8 cellular contexts compared by ENCODE assay signal in genomic region chr12:88035271-88035906, GRCh38. TPM values are rescaled to one million over a fixed set of nuclear protein-coding genes. Genes with fewer than 3 reads are reported as not detected.
A peak's percentile ranks its signal among the peaks of the same experiment; 100 is the strongest.
DNase-seq lines count a peak whose midpoint lies in the region; ATAC-seq, FAIRE-seq and TF ChIP-seq lines count a peak whose summit lies in the region.

No MANE protein-coding gene starts in this region.

- H3K27ac Mint-ChIP-seq in activated T-helper 1 cell treated with anti-CD3 and anti-CD28 coated beads, Interleukin-12 subunit alpha, Interleukin-12 subunit beta, Interleukin-2, Interleukin-4 antibody, amounts not matched to agents 30 ng/mL and 10 ng/mL and 1 ng/mL, durations not matched to agents 14 hours and 24 hours and 36 hours, result peak overlapping the region; percentile 96
- H3K27ac Mint-ChIP-seq in natural killer cell, result peak overlapping the region; percentile 86 to 93

- H2AFZ ChIP-seq in GM23248 (peak overlapping the region; percentile 88), Karpas-422 (ENCODE audit: low read length) (peak overlapping the region; percentile 92)

- peak overlapping the region; percentile 77 for H3K9ac ChIP-seq in GM23248
- H3K9ac ChIP-seq in Karpas-422 (ENCODE audit: low read length), result peak overlapping the region; percentile 91

- H3K4me3 Mint-ChIP-seq in activated T-helper 1 cell treated with anti-CD3 and anti-CD28 coated beads, Interleukin-12 subunit alpha, Interleukin-12 subunit beta, Interleukin-2, Interleukin-4 antibody, amounts not matched to agents 30 ng/mL and 10 ng/mL and 1 ng/mL, durations not matched to agents 14 hours and 24 hours and 36 hours, result peak overlapping the region; percentile 98
- peak overlapping the region; percentile 97 for H3K4me3 Mint-ChIP-seq in natural killer cell

- peak overlapping the region; percentile 12; the same call in 1 of the 2 replicates for H3K27ac ChIP-seq in DOHH2 (ENCODE audit: low read depth, low read length)
- H3K27ac ChIP-seq in GM23248, result peak overlapping the region; percentile 46
- 0 out of 2 replicates have a peak overlapping the region, but pooled peaks have one; percentile 12 for H3K27ac ChIP-seq in Karpas-422 (ENCODE audit: low read length)

- ATAC-seq in natural killer cell, result peak; percentile 98 to 99 (median 98)

- H3K9me2 ChIP-seq in DOHH2 (replicated peaks; ENCODE audit: control insufficient read depth, low read length) (no peaks in the 10 kb centered on the region), GM23248 (ENCODE audit: insufficient read depth) (no peaks in the 10 kb centered on the region), Karpas-422 (replicated peaks; ENCODE audit: insufficient read depth, low read length) (peaks cover 6% of the 10 kb centered on the region; the same call in 1 of the 2 replicates)

- peaks cover 55% of the 10 kb centered on the region for H3K4me1 Mint-ChIP-seq in activated T-helper 1 cell treated with anti-CD3 and anti-CD28 coated beads, Interleukin-12 subunit alpha, Interleukin-12 subunit beta, Interleukin-2, Interleukin-4 antibody, amounts not matched to agents 30 ng/mL and 10 ng/mL and 1 ng/mL, durations not matched to agents 14 hours and 24 hours and 36 hours (ENCODE audit: low read depth)
- H3K4me1 Mint-ChIP-seq in natural killer cell, result peaks cover 32 to 50% of the 10 kb centered on the region in 2 donors

- H3K4me2 ChIP-seq in DOHH2 (ENCODE audit: low read length) (peak overlapping the region; percentile 74), GM23248 (ENCODE audit: unreplicated experiment) (peak overlapping the region; percentile 93), Karpas-422 (ENCODE audit: low read depth, low read length, poor library complexity, severe bottlenecking) (peak overlapping the region; percentile 79)

- H3K27me3 ChIP-seq in DOHH2 (ENCODE audit: control insufficient read depth, low read length), result no peaks in the 10 kb centered on the region
- H3K27me3 ChIP-seq in GM23248 (replicated peaks; ENCODE audit: insufficient read depth), result no peaks in the 10 kb centered on the region
- no peaks in the 10 kb centered on the region for H3K27me3 ChIP-seq in Karpas-422 (ENCODE audit: low read length)

- H3F3A ChIP-seq in DOHH2 (ENCODE audit: control insufficient read depth, insufficient read depth) (no peaks in the 10 kb centered on the region), GM23248 (ENCODE audit: insufficient read depth) (peaks cover 13% of the 10 kb centered on the region)

- H3K4me1 ChIP-seq in DOHH2 (ENCODE audit: control insufficient read depth, low read length) (peaks cover 27% of the 10 kb centered on the region), GM23248 (ENCODE audit: insufficient read depth) (peaks cover 13% of the 10 kb centered on the region), Karpas-422 (ENCODE audit: low read length) (peaks cover 35% of the 10 kb centered on the region)

- no peak for TF ChIP-seq CTCF in DOHH2 (IDR thresholded peaks at IDR 0.05; ENCODE audit: low read depth, low read length, poor library complexity, severe bottlenecking)
- no peak for TF ChIP-seq CTCF in natural killer cell (IDR thresholded peaks at IDR 0.05)

- H4K20me1 ChIP-seq in DOHH2 (ENCODE audit: control insufficient read depth, insufficient read depth, low read depth, low read length) (peaks cover 16% of the 10 kb centered on the region), GM23248 (ENCODE audit: insufficient read depth) (no peaks in the 10 kb centered on the region), Karpas-422 (ENCODE audit: insufficient read depth, low read depth, low read length) (no peaks in the 10 kb centered on the region; the same call in 1 of the 2 replicates)

- 1% methylated on average over 51 to 54 of the region's 54 CpGs for WGBS in GM23248 (ENCODE audit: low coverage in 1 of 2, low lambda C conversion rate in 2 of 2, missing lambda C conversion rate in 2 of 2), 2 experiments

- peaks cover 30% of the 10 kb centered on the region for H3K36me3 ChIP-seq in DOHH2 (ENCODE audit: control insufficient read depth, low read length)
- H3K36me3 ChIP-seq in GM23248 (ENCODE audit: low read depth), result no peaks in the 10 kb centered on the region
- peaks cover 26% of the 10 kb centered on the region for H3K36me3 ChIP-seq in Karpas-422 (ENCODE audit: insufficient read depth, low read length)

- H3K27me3 Mint-ChIP-seq in activated T-helper 1 cell treated with anti-CD3 and anti-CD28 coated beads, Interleukin-12 subunit alpha, Interleukin-12 subunit beta, Interleukin-2, Interleukin-4 antibody, amounts not matched to agents 30 ng/mL and 10 ng/mL and 1 ng/mL, durations not matched to agents 14 hours and 24 hours and 36 hours (ENCODE audit: insufficient read depth), result no peaks in the 10 kb centered on the region
- H3K27me3 Mint-ChIP-seq in natural killer cell (ENCODE audit: low read depth in 2 of 2), result no peaks in the 10 kb centered on the region

- H3K9me3 Mint-ChIP-seq in activated T-helper 1 cell treated with anti-CD3 and anti-CD28 coated beads, Interleukin-12 subunit alpha, Interleukin-12 subunit beta, Interleukin-2, Interleukin-4 antibody, amounts not matched to agents 30 ng/mL and 10 ng/mL and 1 ng/mL, durations not matched to agents 14 hours and 24 hours and 36 hours, result no peaks in the 10 kb centered on the region
- H3K9me3 Mint-ChIP-seq in natural killer cell, result no peaks in the 10 kb centered on the region

- peaks cover 15% of the 10 kb centered on the region for H3K36me3 Mint-ChIP-seq in activated T-helper 1 cell treated with anti-CD3 and anti-CD28 coated beads, Interleukin-12 subunit alpha, Interleukin-12 subunit beta, Interleukin-2, Interleukin-4 antibody, amounts not matched to agents 30 ng/mL and 10 ng/mL and 1 ng/mL, durations not matched to agents 14 hours and 24 hours and 36 hours (ENCODE audit: low read depth)
- no peaks in the 10 kb centered on the region for H3K36me3 Mint-ChIP-seq in natural killer cell

- intact Hi-C loops in activated T-helper 1 cell treated with anti-CD3 and anti-CD28 coated beads, Interleukin-12 subunit alpha, Interleukin-12 subunit beta, Interleukin-2, Interleukin-4 antibody, amounts not matched to agents 30 ng/mL and 10 ng/mL and 1 ng/mL, durations not matched to agents 14 hours and 24 hours and 36 hours (cut with micrococcal nuclease), result loop anchor here (1.0 to 5.0 kb wide), 6 partner anchors 107 to 1673 kb away; partner anchors contain the start of genes ATP2B1, CEP290, POC1B and TMTC3
- intact Hi-C loops in natural killer cell (cut with micrococcal nuclease), result loop anchor here (1.0 kb wide), 1 partner anchor 107 kb away; the partner anchor contains the start of genes CEP290 and TMTC3

- DNase-seq in GM23248 (peak; percentile 96), Karpas-422 (peak; percentile 96), RCC 7860 (ENCODE audit: low spot score) (peak; percentile 64), fibroblast of peridontal ligament (ENCODE audit: extremely low read depth) (peak; percentile 78), natural killer cell (peak; percentile 76)
- peak; percentile 84 for DNase-seq in activated T-helper 1 cell treated with anti-CD3 and anti-CD28 coated beads, Interleukin-12 subunit alpha, Interleukin-12 subunit beta, Interleukin-2, Interleukin-4 antibody, amounts not matched to agents 30 ng/mL and 10 ng/mL and 1 ng/mL, durations not matched to agents 14 hours and 24 hours and 36 hours (ENCODE audit: low spot score)
- peak; percentile 75 to 88 (median 82) for DNase-seq in stimulated activated naive CD4-positive, alpha-beta T cell (lab: John Stamatoyannopoulos, UW)

- H3K79me2 ChIP-seq in DOHH2 (ENCODE audit: control insufficient read depth, low read length) (peaks cover 50% of the 10 kb centered on the region), GM23248 (ENCODE audit: insufficient read depth) (peaks cover 49% of the 10 kb centered on the region), Karpas-422 (ENCODE audit: low read length) (peaks cover 50% of the 10 kb centered on the region)

- in situ Hi-C loops in GM23248 (cut with MboI), result no loop called here

- H3K4me3 ChIP-seq in DOHH2 (ENCODE audit: low read length) (peak overlapping the region; percentile 95), GM23248 (peak overlapping the region; percentile 82), Karpas-422 (ENCODE audit: low read length) (peak overlapping the region; percentile 94)

- H3K9me3 ChIP-seq in DOHH2 (ENCODE audit: control insufficient read depth, insufficient read depth, low read length) (no peaks in the 10 kb centered on the region), GM23248 (ENCODE audit: low read depth) (no peaks in the 10 kb centered on the region), Karpas-422 (ENCODE audit: low read length) (no peaks in the 10 kb centered on the region)

- FAIRE-seq in RCC 7860 (lab: Jason Lieb, UNC), result no peak

RNA-seq across cellular contexts. Expression of gene C12orf50, which starts 6.2 kb away (rescaled TPM):
- not detected in 2 replicates for total RNA-seq in GM23248 (2014; rRNA removed; shearing (Covaris generic))
- not detected in 2 replicates for polyA plus RNA-seq in GM23248 (2016; fragmentation: Nextera tagmentation; extraction: Ambion mirVana)
- total RNA-seq in Karpas-422 (2014; rRNA removed; shearing (Covaris generic); ENCODE audit: low replicate concordance), result 0.18 TPM in 1 of 2 replicates, not detected in the other
- total RNA-seq in activated T-helper 1 cell treated with anti-CD3 and anti-CD28 coated beads, Interleukin-12 subunit alpha, Interleukin-12 subunit beta, Interleukin-2, Interleukin-4 antibody, amounts not matched to agents 30 ng/mL and 10 ng/mL and 1 ng/mL, durations not matched to agents 14 hours and 24 hours and 36 hours, result 0.07 TPM in 1 of 2 replicates, not detected in the other
- total RNA-seq in natural killer cell, result under 1 TPM in 1 of 3 donors, not detected in 2; 0.18 TPM

Comparison
In these comparisons a context has a peak if more than half of its experiments do, and no peak if none do; other contexts are left out.
1. Peak in every context shown above with its lines: DNase-seq, ATAC-seq, H3K4me3 ChIP-seq and H3K27ac ChIP-seq.